13 cellular contexts compared by ENCODE assay signal in the genomic region with DNA sequence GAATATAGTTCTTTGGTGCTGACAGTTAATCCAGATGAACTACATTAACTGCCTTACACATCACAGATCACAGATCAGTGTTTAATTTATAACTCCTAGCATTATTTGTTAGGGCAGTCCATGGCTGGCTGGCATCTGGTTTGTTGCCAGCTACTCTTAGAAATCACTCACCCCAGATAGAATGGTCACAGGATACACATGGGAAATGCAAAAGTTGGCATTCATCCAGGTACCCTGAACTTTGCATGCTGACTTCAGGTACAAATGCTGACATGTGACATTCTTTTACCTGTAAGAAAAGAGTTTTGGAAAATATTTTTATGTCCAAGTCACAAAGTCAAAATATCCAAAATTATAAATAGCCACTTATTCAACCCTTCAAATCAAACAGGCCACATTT. TPM values are rescaled to one million over a fixed set of nuclear protein-coding genes. Genes with fewer than 3 reads are reported as not detected.
DNase-seq lines count a peak whose midpoint lies in the region; ATAC-seq and TF ChIP-seq lines count a peak whose summit lies in the region.
"Had no signal": no experiment of that assay in that cellular context is flagged by ENCODE, and none has a peak within 500 bp of the region (broad histone marks: within the 10 kb centered on the region; RNA-seq: fewer than 3 reads in every experiment).

No MANE protein-coding gene starts in this region.

- H3K27me3 Mint-ChIP-seq in Calu3 (ENCODE audit: unreplicated experiment): no peaks in the 10 kb centered on the region
- H3K27me3 Mint-ChIP-seq in T-helper 17 cell: no peaks in the 10 kb centered on the region
- H3K27me3 Mint-ChIP-seq in activated CD4-positive, alpha-beta memory T cell treated with anti-CD3 and anti-CD28 coated beads for 36 hours: no peaks in the 10 kb centered on the region

- no peaks in the 10 kb centered on the region for H3K9me3 Mint-ChIP-seq in Calu3 (ENCODE audit: low read depth, unreplicated experiment)
- H3K9me3 Mint-ChIP-seq in activated CD4-positive, alpha-beta memory T cell treated with anti-CD3 and anti-CD28 coated beads for 36 hours: no peaks in the 10 kb centered on the region
- H3K9me3 Mint-ChIP-seq: activated T-helper 1 cell treated with anti-CD3 and anti-CD28 coated beads, Interleukin-12 subunit alpha, Interleukin-12 subunit beta, Interleukin-2, Interleukin-4 antibody, amounts not matched to agents 30 ng/mL and 10 ng/mL and 1 ng/mL, durations not matched to agents 14 hours and 24 hours and 36 hours had no signal

- TF ChIP-seq CTCF in Calu3 (IDR thresholded peaks at IDR 0.05; ENCODE audit: unreplicated experiment): no peak

- ATAC-seq in T-helper 17 cell: no peak

- intact Hi-C loops in Calu3 (cut with micrococcal nuclease; ENCODE audit: unreplicated experiment): no loop called here
- intact Hi-C loops in activated CD4-positive, alpha-beta memory T cell treated with anti-CD3 and anti-CD28 coated beads for 36 hours (cut with micrococcal nuclease): no loop called here

- H3K9me3 ChIP-seq in T-helper 17 cell (ENCODE audit: control insufficient read depth, low read length, poor library complexity, severe bottlenecking): no peaks in the 10 kb centered on the region
- H3K9me3 ChIP-seq: prostate gland had no signal

- in situ Hi-C loops in KBM-7 (cut with MboI; ENCODE audit: low pct_unique_long_range_greater_than_20kb, low sequenced_read_pairs): no loop called here

- DNase-seq in Calu3 (peak; percentile 2), HT-29 (ENCODE audit: low spot score) (peak; percentile 22), NCI-H774 (lab: John Stamatoyannopoulos, UW) (peak; percentile 61), left kidney (ENCODE audit: low read depth, low spot score) (peak; percentile 60), KBM-7 (no peak), T-helper 17 cell (no peak)
- no peak for DNase-seq in activated CD4-positive, alpha-beta memory T cell treated with anti-CD3 and anti-CD28 coated beads for 36 hours
- DNase-seq in stimulated activated CD4-positive, alpha-beta T cell treated with anti-CD3 and anti-CD28 coated beads, Interleukin-2, amount 100 ng/mL, for 24 hours: no peak
- DNase-seq: activated CD4-positive, alpha-beta T cell treated with anti-CD3 and anti-CD28 coated beads, Interleukin-2, amount 50 U/mL, for 48 hours; cerebellar nuclear complex; islet precursor cell had no signal

- H3K4me1 Mint-ChIP-seq in Calu3 (ENCODE audit: low read depth, unreplicated experiment): no peaks in the 10 kb centered on the region
- H3K4me1 Mint-ChIP-seq in T-helper 17 cell: peaks cover 15% of the 10 kb centered on the region
- H3K4me1 Mint-ChIP-seq in activated CD4-positive, alpha-beta memory T cell treated with anti-CD3 and anti-CD28 coated beads for 36 hours (ENCODE audit: low read depth): peaks cover 22% of the 10 kb centered on the region

- no peaks in the 10 kb centered on the region for H3K36me3 Mint-ChIP-seq in Calu3 (ENCODE audit: insufficient read depth, unreplicated experiment)
- H3K36me3 Mint-ChIP-seq in T-helper 17 cell (ENCODE audit: low read depth): peaks cover 9% of the 10 kb centered on the region
- H3K36me3 Mint-ChIP-seq in activated CD4-positive, alpha-beta memory T cell treated with anti-CD3 and anti-CD28 coated beads for 36 hours: peaks cover 44% of the 10 kb centered on the region

- H3K4me3 Mint-ChIP-seq in Calu3 (ENCODE audit: low read depth, unreplicated experiment) (no peak overlapping the region), T-helper 17 cell (no peak overlapping the region)
- H3K4me3 Mint-ChIP-seq in activated CD4-positive, alpha-beta memory T cell treated with anti-CD3 and anti-CD28 coated beads for 36 hours: no peak overlapping the region
- H3K4me3 Mint-ChIP-seq: activated T-helper 1 cell treated with anti-CD3 and anti-CD28 coated beads, Interleukin-12 subunit alpha, Interleukin-12 subunit beta, Interleukin-2, Interleukin-4 antibody, amounts not matched to agents 30 ng/mL and 10 ng/mL and 1 ng/mL, durations not matched to agents 14 hours and 24 hours and 36 hours had no signal

- no TSS peak for BruUV-seq in Calu3 (replicated peaks; lab: Mats Ljungman, UMichigan)

- H3K27ac Mint-ChIP-seq in Calu3 (ENCODE audit: unreplicated experiment): no peak overlapping the region
- H3K27ac Mint-ChIP-seq in T-helper 17 cell: no peak overlapping the region
- H3K27ac Mint-ChIP-seq in activated CD4-positive, alpha-beta memory T cell treated with anti-CD3 and anti-CD28 coated beads for 36 hours: no peak overlapping the region
- H3K27ac Mint-ChIP-seq: activated T-helper 1 cell treated with anti-CD3 and anti-CD28 coated beads, Interleukin-12 subunit alpha, Interleukin-12 subunit beta, Interleukin-2, Interleukin-4 antibody, amounts not matched to agents 30 ng/mL and 10 ng/mL and 1 ng/mL, durations not matched to agents 14 hours and 24 hours and 36 hours had no signal

- POLR2A ChIA-PET in activated CD4-positive, alpha-beta memory T cell treated with anti-CD3 and anti-CD28 coated beads for 36 hours (lab: Charles Lee): no interaction called here

- CTCF ChIA-PET in Calu3 (lab: Charles Lee): interaction anchor here (0.5 kb wide), 1 partner anchor 1055 kb away, joined by 3 read pairs; no protein-coding TSS in a partner anchor
- CTCF ChIA-PET in activated CD4-positive, alpha-beta memory T cell treated with anti-CD3 and anti-CD28 coated beads for 36 hours (lab: Charles Lee): no interaction called here

RNA-seq across cellular contexts. Expression of gene FBXL4, which starts 20.2 kb away (rescaled TPM):
- total RNA-seq in Calu3 (2022) (11.5 and 13.1 TPM in 2 replicates), T-helper 17 cell (10 to 100 TPM in 1 of 2 donors, 1 to 10 TPM in 1; 9.8 to 10.4 TPM)
- total RNA-seq in HT-29 (2014; rRNA removed; shearing (Covaris generic)): 3.4 and 4.7 TPM in 2 replicates
- 10 to 100 TPM; 13.8 TPM for total RNA-seq in activated CD4-positive, alpha-beta memory T cell treated with anti-CD3 and anti-CD28 coated beads for 36 hours

Comparison
In these comparisons a context has a peak if more than half of its experiments do, and no peak if none do; other contexts are left out.
1. DNase-seq: peak in Calu3 (single experiment), HT-29 (single experiment), NCI-H774 (single experiment) and left kidney (single experiment); none in KBM-7 (single experiment), T-helper 17 cell (0 of 3), activated CD4-positive, alpha-beta memory T cell treated with anti-CD3 and anti-CD28 coated beads for 36 hours (single experiment) and stimulated activated CD4-positive, alpha-beta T cell treated with anti-CD3 and anti-CD28 coated beads, Interleukin-2, amount 100 ng/mL, for 24 hours (0 of 2).